In the genomic region with DNA sequence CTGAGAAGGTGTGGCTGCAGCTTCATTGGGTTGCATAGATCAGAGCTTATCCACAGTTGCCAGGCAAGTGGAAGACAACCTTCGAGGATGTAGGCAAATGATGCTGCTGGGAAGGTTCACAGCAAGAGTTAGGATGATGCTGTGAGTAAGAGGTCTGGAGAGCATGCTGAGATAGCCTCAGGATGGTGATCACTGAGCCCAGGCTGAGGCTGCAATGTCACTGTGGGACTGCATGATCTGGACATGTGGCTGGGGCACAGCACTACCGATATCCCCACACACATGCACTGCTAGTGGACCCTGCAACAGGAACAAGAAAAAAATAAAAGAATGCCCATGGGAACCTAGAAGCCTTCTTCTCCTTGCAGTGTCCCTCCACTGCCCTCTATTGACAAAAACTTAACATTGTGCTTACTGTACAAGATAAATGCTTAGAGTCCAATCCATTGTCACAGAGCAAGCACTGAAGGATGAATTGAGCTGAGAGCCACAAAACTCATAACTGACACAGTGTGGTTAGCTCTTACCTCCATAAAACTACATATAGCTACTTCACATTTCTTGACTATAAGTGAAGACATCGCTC, we compare ENCODE assay signal across 8 cellular contexts.
DNase-seq lines count a peak whose midpoint lies in the region; ATAC-seq, FAIRE-seq and TF ChIP-seq lines count a peak whose summit lies in the region.

No MANE protein-coding gene starts in this region.

- H3K36me3 Mint-ChIP-seq in osteocyte (ENCODE audit: unreplicated experiment) = no peaks in the 10 kb centered on the region

- H3K4me2 ChIP-seq in A549 = no peak overlapping the region

- no peaks in the 10 kb centered on the region for H3K9me3 ChIP-seq in A549

- WGBS in A549 (ENCODE audit: missing lambda C conversion rate) = 17% methylated on average over 3 of the region's 3 CpGs

- no peaks in the 10 kb centered on the region for H3K27me3 Mint-ChIP-seq in osteocyte (ENCODE audit: unreplicated experiment)

- peaks cover 2% of the 10 kb centered on the region for H3K4me1 Mint-ChIP-seq in osteocyte (ENCODE audit: unreplicated experiment)

- H3K27ac ChIP-seq in A549 = peak overlapping the region; percentile 52 to 72; a peak in 5 of 6 replicates

- H3K4me3 Mint-ChIP-seq in osteocyte (ENCODE audit: unreplicated experiment) = no peak overlapping the region

- ATAC-seq in A549 = peak; percentile 80 to 89

- H3K4me3 ChIP-seq in A549 = no peak overlapping the region
- H3K4me3 ChIP-seq in LNCaP clone FGC (ENCODE audit: low read depth, low read length) = no peak overlapping the region

- H3K9me3 Mint-ChIP-seq in osteocyte (ENCODE audit: unreplicated experiment) = no peaks in the 10 kb centered on the region

- H3K27ac Mint-ChIP-seq in osteocyte (ENCODE audit: unreplicated experiment) = no peak overlapping the region

- DNase-seq in A549 (ENCODE audit: low read depth in 1 of 2, low spot score in 1 of 2) = peak; percentile 6 to 67
- DNase-seq in G401 (ENCODE audit: low spot score) = peak; percentile 76
- peak; percentile 62 for DNase-seq in H4 (ENCODE audit: low spot score)
- DNase-seq in LNCaP clone FGC (ENCODE audit: low read depth) = peak; percentile 15
- peak; percentile 39 for DNase-seq in RPMI8226
- DNase-seq in fibroblast of gingiva (ENCODE audit: low read depth) = peak; percentile 7
- DNase-seq in osteocyte (ENCODE audit: extremely low spot score, unreplicated experiment) = no peak
- no peak for DNase-seq in frontal cortex (ENCODE audit: low spot score in 2 of 2)

- POLR2A ChIA-PET in A549 (lab: Yijun Ruan, JAX) = interaction anchor here (0.8 kb wide), 1 partner anchor 105 kb away, joined by 3 read pairs; a partner anchor contains a TSS

- no peak for TF ChIP-seq POLR2A in A549 (IDR thresholded peaks at IDR 0.05; ENCODE audit: low read length)

- CTCF ChIA-PET in A549 (lab: Yijun Ruan, JAX) = interaction anchor here (0.7 to 4.1 kb wide), 22 partner anchors 9 to 953 kb away, joined by 3 to 48 read pairs (median 4); no protein-coding TSS in a partner anchor

- TF ChIP-seq RAD21 in A549 (conservative IDR thresholded peaks at IDR 0.05 in 1 of 2, IDR thresholded peaks at IDR 0.05 in 1 of 2) = peak; percentile 75 to 80

- in situ Hi-C loops in G401 (cut with HindIII; ENCODE audit: low sequenced_read_pairs) = no loop called here

- FAIRE-seq in A549 (lab: Jason Lieb, UNC) (peak; percentile 98), frontal cortex (lab: Jason Lieb, UNC) (no peak)

- TF ChIP-seq CTCF in A549 (IDR thresholded peaks at IDR 0.05) (peak; percentile 66), LNCaP clone FGC (IDR thresholded peaks at IDR 0.05; ENCODE audit: control insufficient read depth, extremely low read depth, insufficient read depth) (peak; percentile 66), osteocyte (IDR thresholded peaks at IDR 0.05) (peak; percentile 73)

- 0 out of 3 replicates have a peak, but pooled peaks cover 5% of the 10 kb centered on the region for H3K4me1 ChIP-seq in A549

- TF ChIP-seq EP300 in A549 (IDR thresholded peaks at IDR 0.05) = no peak

TF ChIP-seq in A549, 52 proteins besides CTCF, POLR2A, EP300 and RAD21:
- no peak for TF ChIP-seq HEYL (CRISPR knock-in tag; IDR thresholded peaks at IDR 0.05)
- no peak for TF ChIP-seq FOSB (CRISPR knock-in tag; IDR thresholded peaks at IDR 0.05)
- TF ChIP-seq ZNF302 (CRISPR knock-in tag; IDR thresholded peaks at IDR 0.05) = no peak
- no peak for TF ChIP-seq EHMT2 (IDR thresholded peaks at IDR 0.05; ENCODE audit: low read depth)
- no peak for TF ChIP-seq JUNB (IDR thresholded peaks at IDR 0.05)
- no peak for TF ChIP-seq TP53 (CRISPR knock-in tag; IDR thresholded peaks at IDR 0.05)
- peak; percentile 66 for TF ChIP-seq SMC3 (IDR thresholded peaks at IDR 0.05)
- TF ChIP-seq KDM1A (IDR thresholded peaks at IDR 0.05; ENCODE audit: low read depth) = no peak

Comparison
In these comparisons a context has a peak if more than half of its experiments do, and no peak if none do; other contexts are left out.
1. DNase-seq: peak in A549 (2 of 2), G401 (single experiment), H4 (single experiment), LNCaP clone FGC (single experiment), RPMI8226 (single experiment) and fibroblast of gingiva (single experiment); none in osteocyte (single experiment) and frontal cortex (0 of 2).
2. Peak in every context shown above with its lines, with median percentiles within 50 percentile points of each other: CTCF ChIP-seq.